8 cellular contexts compared by ENCODE assay signal in the genomic region with DNA sequence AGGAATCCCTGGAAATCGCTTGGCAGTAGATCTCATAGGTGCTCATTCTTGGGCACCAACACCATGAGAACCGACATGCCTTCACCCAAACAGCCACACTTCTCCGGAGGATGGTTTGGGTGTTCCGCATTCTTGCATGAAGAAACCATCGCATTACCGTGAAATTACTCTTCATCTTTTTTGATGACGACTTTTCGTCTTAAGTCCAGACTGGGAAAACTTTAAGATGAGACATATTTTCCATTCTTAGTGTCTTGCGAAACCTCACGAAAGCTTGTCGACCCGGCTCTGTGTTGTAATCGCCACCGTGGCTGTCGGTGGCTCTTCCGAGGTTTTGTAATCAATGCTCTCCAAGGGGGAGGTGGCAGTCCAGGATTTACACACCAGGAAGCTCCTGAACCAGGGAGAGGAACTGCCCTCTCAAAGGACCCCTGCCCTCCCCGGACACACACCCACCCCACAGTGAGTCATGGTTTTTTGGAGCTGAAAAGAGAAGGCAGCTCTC. TPM values are rescaled to one million over a fixed set of nuclear protein-coding genes. Genes with fewer than 3 reads are reported as not detected.
A peak's percentile ranks its signal among the peaks of the same experiment; 100 is the strongest.
DNase-seq lines count a peak whose midpoint lies in the region; ATAC-seq, FAIRE-seq and TF ChIP-seq lines count a peak whose summit lies in the region.

No MANE protein-coding gene starts in this region.

- H4K20me1 ChIP-seq in PC-9 (ENCODE audit: insufficient read depth) = no peaks in the 10 kb centered on the region

- no peak overlapping the region for H3K27ac Mint-ChIP-seq in neural crest cell (ENCODE audit: unreplicated experiment)

- no peaks in the 10 kb centered on the region for H3K9me3 ChIP-seq in PC-9 (ENCODE audit: insufficient read depth, low read depth)
- no peaks in the 10 kb centered on the region for H3K9me3 ChIP-seq in BE2C

- DNase-seq in GF-D8 (lab: John Stamatoyannopoulos, UW) = peak; percentile 92
- DNase-seq in PC-9 = peak; percentile 82 to 99
- DNase-seq in dorsolateral prefrontal cortex = peak in 1 of 10 donors; percentile 24
- DNase-seq in neural crest cell (ENCODE audit: low read depth, low spot score) = no peak
- DNase-seq in HUDEP-2 (lab: John Stamatoyannopoulos, UW; ENCODE audit: unreplicated experiment in 76 of 76) = no peak
- DNase-seq in BE2C = no peak
- DNase-seq in frontal cortex (ENCODE audit: low spot score in 2 of 2) = no peak

- peaks cover 35% of the 10 kb centered on the region for H3K4me1 ChIP-seq in PC-9 (replicated peaks; ENCODE audit: insufficient read depth)
- H3K4me1 ChIP-seq in BE2C = no peaks in the 10 kb centered on the region; the same call in none of the 2 replicates

- POLR2A ChIA-PET in PC-9 (lab: Charles Lee; ENCODE audit: unreplicated experiment) = interaction anchor here (0.5 to 0.8 kb wide), 4 partner anchors 10 to 842 kb away, joined by 4 to 19 read pairs (median 16); no protein-coding TSS in a partner anchor

- FAIRE-seq in frontal cortex (lab: Jason Lieb, UNC) = no peak

- H3K9me2 ChIP-seq in PC-9 (ENCODE audit: insufficient read depth) = no peaks in the 10 kb centered on the region

- BruUV-seq in PC-9 (replicated peaks; lab: Mats Ljungman, UMichigan) = no TSS peak

- H3K79me2 ChIP-seq in PC-9 (ENCODE audit: low read depth) = peaks cover 44% of the 10 kb centered on the region

- H3K36me3 ChIP-seq in PC-9 (ENCODE audit: low read depth) (0 out of 2 replicates have a peak, but pooled peaks cover 12% of the 10 kb centered on the region), BE2C (no peaks in the 10 kb centered on the region)

- H3F3A ChIP-seq in PC-9 (ENCODE audit: insufficient read depth, low read depth) = peaks cover 57% of the 10 kb centered on the region

- H2AFZ ChIP-seq in PC-9 = peak overlapping the region; percentile 46; the same call in 1 of the 2 replicates

- H3K36me3 Mint-ChIP-seq in neural crest cell (ENCODE audit: low read depth) = no peaks in the 10 kb centered on the region

- H3K4me1 Mint-ChIP-seq in neural crest cell = peaks cover 16% of the 10 kb centered on the region

- no peaks in the 10 kb centered on the region for H3K9me3 Mint-ChIP-seq in neural crest cell

- H3K4me3 Mint-ChIP-seq in neural crest cell = peak overlapping the region; percentile 90

- H3K27me3 Mint-ChIP-seq in neural crest cell (ENCODE audit: low read depth) = no peaks in the 10 kb centered on the region

- no peaks in the 10 kb centered on the region for H3K27me3 ChIP-seq in PC-9 (ENCODE audit: insufficient read depth, low read depth)
- no peaks in the 10 kb centered on the region for H3K27me3 ChIP-seq in dorsolateral prefrontal cortex
- no peaks in the 10 kb centered on the region for H3K27me3 ChIP-seq in BE2C

- intact Hi-C loops in PC-9 (cut with micrococcal nuclease; ENCODE audit: unreplicated experiment) (loop anchor here (1.0 to 10.0 kb wide), 3 partner anchors 11 to 288 kb away; no protein-coding TSS in a partner anchor), dorsolateral prefrontal cortex (cut with DNase I) (no loop called here)

- CTCF ChIA-PET in PC-9 (lab: Charles Lee) = interaction anchor here (0.5 to 0.8 kb wide), 2 partner anchors 11 to 29 kb away, joined by 3 to 7 read pairs; no protein-coding TSS in a partner anchor

- H3K27ac ChIP-seq in PC-9 (peak overlapping the region; percentile 91), dorsolateral prefrontal cortex (peak overlapping the region in 20 of 59 donors; percentile 51 to 99 (median 98))

- TF ChIP-seq CTCF in PC-9 (conservative IDR thresholded peaks at IDR 0.05) (no peak), dorsolateral prefrontal cortex (IDR thresholded peaks at IDR 0.05 in 54 of 56, conservative IDR thresholded peaks at IDR 0.05 in 2 of 56; ENCODE audit: low read depth in 1 of 56, partially characterized antibody in 56 of 56) (no peak), neural crest cell (conservative IDR thresholded peaks at IDR 0.05) (no peak), BE2C (IDR thresholded peaks at IDR 0.05; ENCODE audit: low read depth, low read length) (no peak)

- ATAC-seq in GM18519 (IDR thresholded peaks at IDR 0.05; ENCODE audit: low FRiP score, unreplicated experiment) = no peak

- peak overlapping the region; percentile 88 for H3K4me2 ChIP-seq in PC-9

- H3K4me3 ChIP-seq in PC-9 = peak overlapping the region; percentile 75
- peak overlapping the region in 32 of 59 donors; percentile 76 to 100 (median 93) for H3K4me3 ChIP-seq in dorsolateral prefrontal cortex
- no peak overlapping the region for H3K4me3 ChIP-seq in BE2C (ENCODE audit: low read depth, low read length)

RNA-seq across cellular contexts. Expression of gene TOM1, which starts 1.7 kb away (rescaled TPM):
- 43.6 and 45.1 TPM in 2 replicates for total RNA-seq in PC-9 (2021)
- 10 to 100 TPM; 51.2 to 90.3 (median 65.3) TPM for total RNA-seq in dorsolateral prefrontal cortex
- total RNA-seq in neural crest cell = 24.6 and 24.7 TPM in 2 replicates
- 64.4 TPM for polyA plus RNA-seq in BE2C (2012; ENCODE audit: insufficient read depth, insufficient read length, low read depth)
- 6.9 TPM for total RNA-seq in frontal cortex

RNA-seq across cellular contexts. Expression of gene HMGXB4, which starts 44.1 kb away (rescaled TPM):
- 29.2 and 31.1 TPM in 2 replicates for total RNA-seq in PC-9 (2021)
- total RNA-seq in dorsolateral prefrontal cortex = 10 to 100 TPM; 12.7 to 29.9 (median 20.4) TPM
- total RNA-seq in neural crest cell = 44.6 and 44.7 TPM in 2 replicates
- 25.6 TPM for polyA plus RNA-seq in BE2C (2012; ENCODE audit: insufficient read depth, insufficient read length, low read depth)
- total RNA-seq in frontal cortex = 22.0 TPM

Comparison
In these comparisons a context has a peak if more than half of its experiments do, and no peak if none do; other contexts are left out.
1. DNase-seq: peak in GF-D8 (single experiment) and PC-9 (2 of 2); none in neural crest cell (single experiment), HUDEP-2 (0 of 76), BE2C (single experiment) and frontal cortex (0 of 2).